In the genomic region with DNA sequence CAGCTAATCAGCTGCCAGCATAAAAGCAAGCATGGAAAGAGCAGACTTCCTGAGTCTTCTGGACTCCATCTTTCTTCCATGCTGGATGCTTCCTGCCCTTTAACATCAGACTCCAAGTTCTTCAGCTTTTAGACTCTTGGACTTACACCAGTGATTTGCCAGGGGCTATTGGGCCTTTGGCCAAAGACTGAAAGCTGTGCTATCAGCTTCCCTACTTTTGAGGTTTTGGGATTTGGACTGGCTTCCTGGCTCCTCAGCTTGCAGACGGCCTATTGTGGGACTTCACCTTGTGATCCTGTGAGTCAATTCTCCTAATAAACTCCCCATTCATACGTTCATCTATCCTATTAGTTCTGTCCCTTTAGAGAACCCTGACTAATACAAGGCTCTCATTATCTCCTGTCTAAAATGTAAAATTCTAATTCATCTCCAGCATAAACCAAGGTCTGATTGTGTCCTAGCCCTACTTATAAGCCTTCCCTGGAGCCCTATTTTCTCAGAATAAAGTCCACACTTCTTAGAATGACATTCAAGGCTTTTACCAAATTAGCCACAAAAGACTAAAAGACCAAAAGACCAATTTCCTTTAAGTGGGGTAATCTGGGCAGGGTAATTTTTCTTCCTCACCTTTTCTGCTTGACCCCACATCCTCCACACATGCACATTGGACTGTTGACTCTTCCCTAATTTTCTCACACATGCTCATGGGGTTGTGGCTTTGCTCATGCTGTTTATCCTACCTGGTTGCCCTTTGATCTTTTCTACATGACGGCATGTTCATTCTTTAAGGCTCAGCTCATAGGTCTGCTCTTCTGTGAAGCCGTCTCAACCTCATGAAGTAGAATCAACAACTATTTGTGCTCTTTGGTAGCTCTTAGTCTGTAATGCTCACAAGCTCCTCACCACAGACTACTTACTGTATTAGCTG, we compare ENCODE assay signal across 25 cellular contexts. TPM values are rescaled to one million over a fixed set of nuclear protein-coding genes. Genes with fewer than 3 reads are reported as not detected.
DNase-seq lines count a peak whose midpoint lies in the region; ATAC-seq and TF ChIP-seq lines count a peak whose summit lies in the region.
"Had no signal": no experiment of that assay in that cellular context is flagged by ENCODE, and none has a peak within 500 bp of the region (broad histone marks: within the 10 kb centered on the region; RNA-seq: fewer than 3 reads in every experiment).

No MANE protein-coding gene starts in this region.

- peaks cover 5% of the 10 kb centered on the region for H3K27me3 Mint-ChIP-seq in neural progenitor cell (ENCODE audit: insufficient read depth, low read depth)
- H3K27me3 Mint-ChIP-seq in endodermal cell (ENCODE audit: insufficient read depth) = peaks cover 5% of the 10 kb centered on the region

- H3K4me2 ChIP-seq in PC-3 (ENCODE audit: low read length) = no peak overlapping the region
- H3K4me2 ChIP-seq in neural progenitor cell = no peak overlapping the region

- no peak overlapping the region for H3K4me3 ChIP-seq in PC-3 (ENCODE audit: low read length)
- H3K4me3 ChIP-seq in fibroblast of the aortic adventitia (ENCODE audit: low read depth, low read length) = no peak overlapping the region
- no peak overlapping the region for H3K4me3 ChIP-seq in neural progenitor cell
- no peak overlapping the region for H3K4me3 ChIP-seq in endodermal cell (ENCODE audit: low read length)
- H3K4me3 ChIP-seq in vagina = no peak overlapping the region
- H3K4me3 ChIP-seq: gastroesophageal sphincter, left lung, spleen, transverse colon had no signal

- 80 to 84% methylated on average over 4 of the region's 4 CpGs for WGBS in endodermal cell (ENCODE audit: insufficient coverage in 1 of 2, insufficient read length in 1 of 2), 2 experiments

- TF ChIP-seq CTCF in PC-3 (conservative IDR thresholded peaks at IDR 0.05; ENCODE audit: low read depth, low read length) (no peak), fibroblast of the aortic adventitia (IDR thresholded peaks at IDR 0.05; ENCODE audit: insufficient read depth, low read length) (no peak), neural progenitor cell (IDR thresholded peaks at IDR 0.05) (no peak), endodermal cell (conservative IDR thresholded peaks at IDR 0.05) (no peak), vagina (IDR thresholded peaks at IDR 0.05) (no peak)

- H3K36me3 ChIP-seq in PC-3 (ENCODE audit: low read depth, low read length) (no peaks in the 10 kb centered on the region), neural progenitor cell (no peaks in the 10 kb centered on the region), endodermal cell (ENCODE audit: control insufficient read depth, insufficient read depth, low read length) (no peaks in the 10 kb centered on the region), vagina (no peaks in the 10 kb centered on the region)
- H3K36me3 ChIP-seq: gastroesophageal sphincter, left lung, spleen, transverse colon had no signal

- H3K36me3 Mint-ChIP-seq in neural progenitor cell (no peaks in the 10 kb centered on the region), endodermal cell (ENCODE audit: low read depth) (no peaks in the 10 kb centered on the region)

- H3K9ac ChIP-seq in PC-3 (ENCODE audit: low read length) (no peak overlapping the region), neural progenitor cell (no peak overlapping the region), endodermal cell (ENCODE audit: extremely low read depth, low read length, poor library complexity, severe bottlenecking) (no peak overlapping the region)

- H4K20me1 ChIP-seq in PC-3 (ENCODE audit: low read length) (no peaks in the 10 kb centered on the region), neural progenitor cell (ENCODE audit: low read depth) (no peaks in the 10 kb centered on the region)

- peak overlapping the region; percentile 70 for H3K27ac Mint-ChIP-seq in neural progenitor cell
- H3K27ac Mint-ChIP-seq in endodermal cell = no peak overlapping the region
- H3K27ac Mint-ChIP-seq: activated CD4-positive, alpha-beta memory T cell treated with anti-CD3 and anti-CD28 coated beads, Interleukin-2, amount 10 ng/mL, durations not matched to agents 7 days and 5 days; H9; stimulated activated naive CD8-positive, alpha-beta T cell treated with anti-CD3 and anti-CD28 coated beads, Interleukin-15, amount 100 ng/mL, for 72 hours; T-helper 2 cell treated with Interferon-gamma antibody and Interleukin-4, amounts not matched to agents 5 μg/mL and 100 μg/mL, for 36 hours had no signal

- ATAC-seq in PC-3 = no peak; the same call in 1 of the 2 replicates
- ATAC-seq in GM19463 (IDR thresholded peaks at IDR 0.05; ENCODE audit: unreplicated experiment) = no peak
- ATAC-seq: gastroesophageal sphincter; left lung; stimulated activated naive CD8-positive, alpha-beta T cell treated with anti-CD3 and anti-CD28 coated beads, Interleukin-15, amount 100 ng/mL, for 72 hours had no signal

- intact Hi-C loops in PC-3 (cut with micrococcal nuclease) (no loop called here), vagina (cut with DNase I) (no loop called here)

- H3K27ac ChIP-seq in PC-3 (ENCODE audit: low read length) = no peak overlapping the region
- H3K27ac ChIP-seq in neural progenitor cell = no peak overlapping the region
- H3K27ac ChIP-seq in endodermal cell (ENCODE audit: low read depth, low read length) = no peak overlapping the region
- no peak overlapping the region for H3K27ac ChIP-seq in vagina
- H3K27ac ChIP-seq: gastroesophageal sphincter, left lung, spleen, transverse colon had no signal

- H3F3A ChIP-seq in PC-3 (ENCODE audit: low read length, unreplicated experiment) (no peaks in the 10 kb centered on the region), neural progenitor cell (ENCODE audit: low read depth) (no peaks in the 10 kb centered on the region)

- DNase-seq in H4 (ENCODE audit: low spot score) (peak; percentile 37), PC-3 (peak; percentile 68), fibroblast of the aortic adventitia (ENCODE audit: low read depth) (peak; percentile 88), neural progenitor cell (ENCODE audit: low spot score) (no peak), endodermal cell (no peak), SIG-M5 treated with dmso at 0.1 percent for 504 hours (lab: John Stamatoyannopoulos, UW; ENCODE audit: unreplicated experiment) (no peak), vagina (ENCODE audit: extremely low spot score in 2 of 2) (no peak)
- DNase-seq: activated CD4-positive, alpha-beta memory T cell treated with anti-CD3 and anti-CD28 coated beads, Interleukin-2, amount 10 ng/mL, durations not matched to agents 7 days and 5 days; activated CD4-positive, CD25-positive, alpha-beta regulatory T cell; activated T-cell treated with anti-CD3 and anti-CD28 coated beads for 4 hours; AML-193; caudate nucleus; dermis blood vessel endothelial cell; H9; left lung; midbrain; NCI-H1105 treated with DMSO at 0.1 percent for 48 hours; spleen; stimulated activated CD4-positive, alpha-beta T cell treated with anti-CD3 and anti-CD28 coated beads, Interleukin-4, amount 100 ng/mL, for 24 hours; stimulated activated naive CD8-positive, alpha-beta T cell treated with anti-CD3 and anti-CD28 coated beads, Interleukin-15, amount 100 ng/mL, for 72 hours; transverse colon had no signal

- H3K4me3 Mint-ChIP-seq in neural progenitor cell = no peak overlapping the region
- H3K4me3 Mint-ChIP-seq in endodermal cell = no peak overlapping the region
- H3K4me3 Mint-ChIP-seq: activated CD4-positive, alpha-beta memory T cell treated with anti-CD3 and anti-CD28 coated beads, Interleukin-2, amount 10 ng/mL, durations not matched to agents 7 days and 5 days; H9; neural crest cell; stimulated activated naive CD8-positive, alpha-beta T cell treated with anti-CD3 and anti-CD28 coated beads, Interleukin-15, amount 100 ng/mL, for 72 hours; T-helper 2 cell treated with Interferon-gamma antibody and Interleukin-4, amounts not matched to agents 5 μg/mL and 100 μg/mL, for 36 hours had no signal

- H3K79me2 ChIP-seq in PC-3 (ENCODE audit: low read length) (no peaks in the 10 kb centered on the region), neural progenitor cell (ENCODE audit: low read depth) (no peaks in the 10 kb centered on the region)

- H3K4me1 Mint-ChIP-seq in neural progenitor cell (peaks cover 9% of the 10 kb centered on the region), endodermal cell (peaks cover 4% of the 10 kb centered on the region)
- H3K4me1 Mint-ChIP-seq: H9; stimulated activated naive CD8-positive, alpha-beta T cell treated with anti-CD3 and anti-CD28 coated beads, Interleukin-15, amount 100 ng/mL, for 72 hours had no signal

- no peaks in the 10 kb centered on the region for H3K9me2 ChIP-seq in PC-3 (replicated peaks; ENCODE audit: low read length)

- POLR2A ChIA-PET in PC-3 (lab: Charles Lee; ENCODE audit: unreplicated experiment) = no interaction called here

- H3K9me3 ChIP-seq in PC-3 (ENCODE audit: low read length) (no peaks in the 10 kb centered on the region), neural progenitor cell (ENCODE audit: low read depth) (no peaks in the 10 kb centered on the region), endodermal cell (ENCODE audit: control insufficient read depth, low read length) (no peaks in the 10 kb centered on the region), vagina (no peaks in the 10 kb centered on the region)
- H3K9me3 ChIP-seq: gastroesophageal sphincter, left lung, spleen, transverse colon had no signal

- no peaks in the 10 kb centered on the region for H3K27me3 ChIP-seq in PC-3 (ENCODE audit: low read length)
- H3K27me3 ChIP-seq in neural progenitor cell = peaks cover 3% of the 10 kb centered on the region
- H3K27me3 ChIP-seq in endodermal cell (ENCODE audit: control insufficient read depth, insufficient read depth, low read length, poor library complexity, severe bottlenecking) = no peaks in the 10 kb centered on the region
- H3K27me3 ChIP-seq in vagina = no peaks in the 10 kb centered on the region
- H3K27me3 ChIP-seq: gastroesophageal sphincter, left lung, transverse colon had no signal

- H2AFZ ChIP-seq in PC-3 (ENCODE audit: low read length) (peak overlapping the region; percentile 14; the same call in 1 of the 2 replicates), neural progenitor cell (replicated peaks) (no peak overlapping the region)

- no TSS peak for BruUV-seq in PC-3 (replicated peaks; lab: Mats Ljungman, UMichigan)

- no peak for TF ChIP-seq POLR2A in vagina (IDR thresholded peaks at IDR 0.05)

- CTCF ChIA-PET in PC-3 (lab: Charles Lee) = interaction anchor here (0.7 kb wide), 1 partner anchor 64 kb away, joined by 3 read pairs; no protein-coding TSS in a partner anchor

- H3K9me3 Mint-ChIP-seq in neural progenitor cell = no peaks in the 10 kb centered on the region
- H3K9me3 Mint-ChIP-seq in endodermal cell = no peaks in the 10 kb centered on the region
- H3K9me3 Mint-ChIP-seq: activated CD4-positive, alpha-beta memory T cell treated with anti-CD3 and anti-CD28 coated beads, Interleukin-2, amount 10 ng/mL, durations not matched to agents 7 days and 5 days; H9; neural crest cell; stimulated activated naive CD8-positive, alpha-beta T cell treated with anti-CD3 and anti-CD28 coated beads, Interleukin-15, amount 100 ng/mL, for 72 hours; T-helper 2 cell treated with Interferon-gamma antibody and Interleukin-4, amounts not matched to agents 5 μg/mL and 100 μg/mL, for 36 hours had no signal

- H3K4me1 ChIP-seq in PC-3 (ENCODE audit: insufficient read depth, low read length) (peaks cover 12% of the 10 kb centered on the region; the same call in 1 of the 2 replicates), neural progenitor cell (no peaks in the 10 kb centered on the region), endodermal cell (ENCODE audit: control insufficient read depth, insufficient read depth, low read length) (no peaks in the 10 kb centered on the region), vagina (no peaks in the 10 kb centered on the region)
- H3K4me1 ChIP-seq: gastroesophageal sphincter, left lung, transverse colon had no signal

RNA-seq across cellular contexts. Expression of gene ENAH, which starts 18.1 kb away (rescaled TPM):
- total RNA-seq in H4 (2014; rRNA removed; shearing (Covaris generic)) = 89.4 and 98.0 TPM in 2 replicates
- total RNA-seq in PC-3 (2014; rRNA removed) (96.6 and 101 TPM in 2 replicates), fibroblast of the aortic adventitia (ENCODE audit: low replicate concordance) (131 and 148 TPM in 2 replicates), neural progenitor cell (ENCODE audit: low replicate concordance) (230 and 346 TPM in 2 replicates), endodermal cell (100 to 1,000 TPM; 263 to 267 TPM), vagina (62.4 TPM)
- polyA plus RNA-seq in endodermal cell (2013, experiment 1 of 2) = 152 TPM
- polyA plus RNA-seq in endodermal cell (2013, experiment 2 of 2) = 153 TPM
- total RNA-seq: activated CD4-positive, alpha-beta memory T cell treated with anti-CD3 and anti-CD28 coated beads, Interleukin-2, amount 10 ng/mL, durations not matched to agents 7 days and 5 days had no signal

Comparison
In these comparisons a context has a peak if more than half of its experiments do, and no peak if none do; other contexts are left out.
1. DNase-seq: peak in H4 (single experiment), PC-3 (single experiment) and fibroblast of the aortic adventitia (single experiment); none in neural progenitor cell (single experiment), endodermal cell (single experiment), SIG-M5 treated with dmso at 0.1 percent for 504 hours (single experiment) and vagina (0 of 2).